ENCODE assay signal across 8 cellular contexts in the genomic region with DNA sequence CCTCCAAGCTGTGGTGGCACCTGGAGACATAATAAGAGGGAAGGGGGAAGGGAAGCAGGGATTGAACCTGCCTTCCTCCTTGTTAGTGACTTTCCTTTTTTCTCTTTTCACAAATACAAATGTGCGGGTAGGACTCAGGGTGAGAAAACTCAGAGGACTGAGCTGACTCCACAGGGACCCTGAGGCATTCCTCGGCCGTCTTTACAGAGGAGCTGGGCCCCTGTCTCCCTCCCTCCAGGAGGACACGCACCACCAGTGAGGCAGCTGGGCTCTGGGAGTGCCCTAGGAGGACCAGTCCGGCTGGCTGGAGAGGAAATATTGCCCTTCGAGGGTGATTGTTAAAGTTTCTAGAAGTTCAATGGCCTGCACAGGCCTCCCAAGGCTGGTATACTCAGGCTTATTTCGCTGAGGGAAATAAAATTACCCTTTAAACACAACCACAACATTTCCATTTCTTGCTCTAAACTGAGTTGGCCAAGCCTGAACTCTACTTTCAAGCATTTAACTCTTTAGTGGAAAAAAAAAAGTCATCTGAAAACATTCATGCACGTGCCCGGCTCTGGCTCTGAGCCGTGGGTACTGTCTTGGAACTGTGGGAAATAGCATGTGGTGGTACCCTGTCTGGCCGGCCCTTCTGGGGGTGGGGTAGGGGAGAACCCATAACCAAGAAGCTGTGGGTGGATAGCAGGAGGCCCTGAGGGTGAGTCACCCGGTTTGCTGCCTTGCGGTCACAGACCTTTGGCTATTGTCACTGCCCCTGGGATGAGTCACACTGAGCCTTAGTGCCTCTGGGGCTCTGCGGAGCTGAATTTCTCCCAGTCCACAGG.
DNase-seq lines count a peak whose midpoint lies in the region; ATAC-seq and TF ChIP-seq lines count a peak whose summit lies in the region.

No MANE protein-coding gene starts in this region.

- intact Hi-C loops in activated CD4-positive, alpha-beta T cell treated with anti-CD3 and anti-CD28 coated beads, Interleukin-2, amount 10 ng/mL, durations not matched to agents 24 days and 14 days (cut with micrococcal nuclease), result no loop called here

- no peaks in the 10 kb centered on the region for H3K36me3 Mint-ChIP-seq in activated naive CD8-positive, alpha-beta T cell treated with anti-CD3 and anti-CD28 coated beads, Interleukin-2, amount 50 U/mL, for 24 hours (ENCODE audit: low read depth)
- H3K36me3 Mint-ChIP-seq in activated naive CD8-positive, alpha-beta T cell treated with anti-CD3 and anti-CD28 coated beads for 36 hours, result no peaks in the 10 kb centered on the region
- no peaks in the 10 kb centered on the region for H3K36me3 Mint-ChIP-seq in stimulated activated naive B cell treated with anti-CD40 and anti-IgM and Interleukin-4, amounts not matched to agents 10 μg/mL and 1 μg/mL and 100 μg/mL, for 72 hours
- no peaks in the 10 kb centered on the region for H3K36me3 Mint-ChIP-seq in activated CD4-positive, alpha-beta T cell treated with anti-CD3 and anti-CD28 coated beads, Interleukin-2, amount 10 ng/mL, durations not matched to agents 24 days and 14 days (ENCODE audit: low read depth)

- H3K9me3 Mint-ChIP-seq in activated naive CD8-positive, alpha-beta T cell treated with anti-CD3 and anti-CD28 coated beads, Interleukin-2, amount 50 U/mL, for 24 hours, result no peaks in the 10 kb centered on the region
- H3K9me3 Mint-ChIP-seq in activated naive CD8-positive, alpha-beta T cell treated with anti-CD3 and anti-CD28 coated beads for 36 hours, result no peaks in the 10 kb centered on the region
- H3K9me3 Mint-ChIP-seq in stimulated activated naive B cell treated with anti-CD40 and anti-IgM and Interleukin-4, amounts not matched to agents 10 μg/mL and 1 μg/mL and 100 μg/mL, for 72 hours, result no peaks in the 10 kb centered on the region
- no peaks in the 10 kb centered on the region for H3K9me3 Mint-ChIP-seq in activated CD4-positive, alpha-beta T cell treated with anti-CD3 and anti-CD28 coated beads, Interleukin-2, amount 10 ng/mL, durations not matched to agents 24 days and 14 days

- TF ChIP-seq CTCF in fibroblast of villous mesenchyme (IDR thresholded peaks at IDR 0.05; ENCODE audit: insufficient read depth, low read depth, low read length), result no peak

- DNase-seq in activated naive CD8-positive, alpha-beta T cell treated with anti-CD3 and anti-CD28 coated beads, Interleukin-2, amount 50 U/mL, for 24 hours, result peak; percentile 38
- no peak for DNase-seq in activated naive CD8-positive, alpha-beta T cell treated with anti-CD3 and anti-CD28 coated beads for 36 hours
- DNase-seq in MV-4-11 (lab: John Stamatoyannopoulos, UW), result peak; percentile 94
- DNase-seq in fibroblast of villous mesenchyme (ENCODE audit: low read depth), result peak; percentile 92
- DNase-seq in stimulated activated naive B cell treated with anti-CD40 and anti-IgM and Interleukin-4, amounts not matched to agents 10 μg/mL and 1 μg/mL and 100 μg/mL, for 72 hours, result no peak
- DNase-seq in activated CD4-positive, alpha-beta T cell treated with anti-CD3 and anti-CD28 coated beads for 48 hours, result no peak
- DNase-seq in activated CD4-positive, alpha-beta T cell treated with anti-CD3 and anti-CD28 coated beads, Interleukin-2, amount 10 ng/mL, durations not matched to agents 24 days and 14 days, result no peak
- DNase-seq in NCI-H748 (lab: John Stamatoyannopoulos, UW; ENCODE audit: unreplicated experiment), result no peak

- peaks cover 15% of the 10 kb centered on the region for H3K4me1 Mint-ChIP-seq in activated naive CD8-positive, alpha-beta T cell treated with anti-CD3 and anti-CD28 coated beads, Interleukin-2, amount 50 U/mL, for 24 hours
- H3K4me1 Mint-ChIP-seq in activated naive CD8-positive, alpha-beta T cell treated with anti-CD3 and anti-CD28 coated beads for 36 hours, result no peaks in the 10 kb centered on the region
- H3K4me1 Mint-ChIP-seq in stimulated activated naive B cell treated with anti-CD40 and anti-IgM and Interleukin-4, amounts not matched to agents 10 μg/mL and 1 μg/mL and 100 μg/mL, for 72 hours, result no peaks in the 10 kb centered on the region
- H3K4me1 Mint-ChIP-seq in activated CD4-positive, alpha-beta T cell treated with anti-CD3 and anti-CD28 coated beads, Interleukin-2, amount 10 ng/mL, durations not matched to agents 24 days and 14 days, result no peaks in the 10 kb centered on the region

- peaks cover 11% of the 10 kb centered on the region for H3K27me3 Mint-ChIP-seq in activated naive CD8-positive, alpha-beta T cell treated with anti-CD3 and anti-CD28 coated beads, Interleukin-2, amount 50 U/mL, for 24 hours
- H3K27me3 Mint-ChIP-seq in activated naive CD8-positive, alpha-beta T cell treated with anti-CD3 and anti-CD28 coated beads for 36 hours, result no peaks in the 10 kb centered on the region
- peaks cover 9 to 12% of the 10 kb centered on the region in 2 donors for H3K27me3 Mint-ChIP-seq in stimulated activated naive B cell treated with anti-CD40 and anti-IgM and Interleukin-4, amounts not matched to agents 10 μg/mL and 1 μg/mL and 100 μg/mL, for 72 hours
- peaks cover 11% of the 10 kb centered on the region for H3K27me3 Mint-ChIP-seq in activated CD4-positive, alpha-beta T cell treated with anti-CD3 and anti-CD28 coated beads, Interleukin-2, amount 10 ng/mL, durations not matched to agents 24 days and 14 days

- peak; percentile 78 for ATAC-seq in activated naive CD8-positive, alpha-beta T cell treated with anti-CD3 and anti-CD28 coated beads, Interleukin-2, amount 50 U/mL, for 24 hours
- ATAC-seq in stimulated activated naive B cell treated with anti-CD40 and anti-IgM and Interleukin-4, amounts not matched to agents 10 μg/mL and 1 μg/mL and 100 μg/mL, for 72 hours (replicated peaks), result peak; percentile 63 to 72

- peak overlapping the region; percentile 70 for H3K27ac Mint-ChIP-seq in activated naive CD8-positive, alpha-beta T cell treated with anti-CD3 and anti-CD28 coated beads, Interleukin-2, amount 50 U/mL, for 24 hours
- no peak overlapping the region for H3K27ac Mint-ChIP-seq in activated naive CD8-positive, alpha-beta T cell treated with anti-CD3 and anti-CD28 coated beads for 36 hours
- no peak overlapping the region for H3K27ac Mint-ChIP-seq in stimulated activated naive B cell treated with anti-CD40 and anti-IgM and Interleukin-4, amounts not matched to agents 10 μg/mL and 1 μg/mL and 100 μg/mL, for 72 hours
- H3K27ac Mint-ChIP-seq in activated CD4-positive, alpha-beta T cell treated with anti-CD3 and anti-CD28 coated beads, Interleukin-2, amount 10 ng/mL, durations not matched to agents 24 days and 14 days, result no peak overlapping the region

- H3K4me3 ChIP-seq in fibroblast of villous mesenchyme (ENCODE audit: low read depth, low read length), result no peak overlapping the region

- H3K4me3 Mint-ChIP-seq in activated naive CD8-positive, alpha-beta T cell treated with anti-CD3 and anti-CD28 coated beads, Interleukin-2, amount 50 U/mL, for 24 hours, result no peak overlapping the region
- no peak overlapping the region for H3K4me3 Mint-ChIP-seq in activated naive CD8-positive, alpha-beta T cell treated with anti-CD3 and anti-CD28 coated beads for 36 hours
- H3K4me3 Mint-ChIP-seq in stimulated activated naive B cell treated with anti-CD40 and anti-IgM and Interleukin-4, amounts not matched to agents 10 μg/mL and 1 μg/mL and 100 μg/mL, for 72 hours, result no peak overlapping the region
- H3K4me3 Mint-ChIP-seq in activated CD4-positive, alpha-beta T cell treated with anti-CD3 and anti-CD28 coated beads, Interleukin-2, amount 10 ng/mL, durations not matched to agents 24 days and 14 days, result no peak overlapping the region

Comparison
In these comparisons a context has a peak if more than half of its experiments do, and no peak if none do; other contexts are left out.
1. DNase-seq: peak in activated naive CD8-positive, alpha-beta T cell treated with anti-CD3 and anti-CD28 coated beads, Interleukin-2, amount 50 U/mL, for 24 hours (single experiment), MV-4-11 (single experiment) and fibroblast of villous mesenchyme (single experiment); none in activated naive CD8-positive, alpha-beta T cell treated with anti-CD3 and anti-CD28 coated beads for 36 hours (single experiment), stimulated activated naive B cell treated with anti-CD40 and anti-IgM and Interleukin-4, amounts not matched to agents 10 μg/mL and 1 μg/mL and 100 μg/mL, for 72 hours (single experiment), activated CD4-positive, alpha-beta T cell treated with anti-CD3 and anti-CD28 coated beads for 48 hours (single experiment), activated CD4-positive, alpha-beta T cell treated with anti-CD3 and anti-CD28 coated beads, Interleukin-2, amount 10 ng/mL, durations not matched to agents 24 days and 14 days (single experiment) and NCI-H748 (single experiment).